ENCODE assay signal across 8 cellular contexts in the genomic region with DNA sequence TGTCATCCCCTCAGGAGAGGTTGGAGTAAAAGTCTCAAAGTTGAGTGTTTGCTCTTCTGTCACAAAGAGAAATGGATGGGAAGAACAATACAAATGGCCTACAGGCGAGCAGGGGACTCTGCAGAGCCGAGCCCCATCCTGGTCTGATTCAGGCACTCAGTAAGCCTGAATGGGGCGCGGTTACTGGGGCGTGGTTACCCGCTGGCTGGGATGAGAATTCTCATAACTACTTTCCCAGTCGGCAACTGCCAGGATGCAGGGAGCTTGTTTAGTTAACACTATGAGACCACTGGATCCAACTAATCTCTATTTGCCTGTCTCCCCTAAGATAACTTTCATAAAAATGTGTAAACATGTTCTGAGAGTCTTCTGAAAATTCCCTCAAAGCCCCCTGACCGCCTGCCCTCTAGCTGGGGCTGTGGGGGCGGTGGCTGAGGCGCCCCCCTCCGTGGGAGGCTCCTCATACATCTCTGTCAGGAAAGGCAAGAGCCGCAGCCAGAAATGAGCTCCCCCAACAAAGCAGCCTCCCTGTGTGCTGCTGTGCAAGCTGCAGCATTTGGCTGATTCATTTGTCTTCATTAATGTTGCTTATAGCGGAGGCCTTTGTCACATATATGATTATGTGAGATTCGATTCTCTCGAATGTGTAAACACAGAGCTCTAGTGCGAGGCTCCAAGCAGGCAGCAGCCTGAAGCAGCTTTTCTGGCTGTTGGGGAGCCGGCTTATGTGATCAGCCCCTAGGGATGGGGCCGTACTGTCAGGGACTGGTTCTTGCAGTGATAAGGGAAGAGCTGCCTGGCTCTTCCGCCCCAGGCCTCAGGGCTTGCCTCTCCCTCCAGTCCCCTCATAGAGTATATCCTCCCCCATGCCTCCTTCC.
A peak's percentile ranks its signal among the peaks of the same experiment; 100 is the strongest.
DNase-seq lines count a peak whose midpoint lies in the region; ATAC-seq, FAIRE-seq and TF ChIP-seq lines count a peak whose summit lies in the region.

No MANE protein-coding gene starts in this region.

- H3K4me1 ChIP-seq in colonic mucosa (no peaks in the 10 kb centered on the region), mucosa of descending colon (ENCODE audit: low read depth) (peaks cover 11% of the 10 kb centered on the region)

- H3K36me3 Mint-ChIP-seq in activated naive CD8-positive, alpha-beta T cell treated with anti-CD3 and anti-CD28 coated beads for 36 hours, result no peaks in the 10 kb centered on the region

- H3K4me3 Mint-ChIP-seq in activated naive CD8-positive, alpha-beta T cell treated with anti-CD3 and anti-CD28 coated beads for 36 hours, result no peak overlapping the region

- H3K4me3 ChIP-seq in colonic mucosa (no peak overlapping the region), mucosa of descending colon (no peak overlapping the region)

- peaks cover 5% of the 10 kb centered on the region for H3K4me1 Mint-ChIP-seq in activated naive CD8-positive, alpha-beta T cell treated with anti-CD3 and anti-CD28 coated beads for 36 hours

- no peaks in the 10 kb centered on the region for H3K9me3 Mint-ChIP-seq in activated naive CD8-positive, alpha-beta T cell treated with anti-CD3 and anti-CD28 coated beads for 36 hours

- H3K9me3 ChIP-seq in colonic mucosa (no peaks in the 10 kb centered on the region), mucosa of descending colon (no peaks in the 10 kb centered on the region)

- H3K36me3 ChIP-seq in colonic mucosa (no peaks in the 10 kb centered on the region), mucosa of descending colon (ENCODE audit: low read depth) (no peaks in the 10 kb centered on the region)

- H3K9ac ChIP-seq in colonic mucosa (ENCODE audit: low read depth in 2 of 2, low read length in 2 of 2), result peak overlapping the region in 1 of 2 donors; percentile 19

- FAIRE-seq in D721Med (lab: Jason Lieb, UNC), result no peak

- intact Hi-C loops in colonic mucosa (cut with DNase I) (no loop called here), mucosa of descending colon (cut with DNase I, micrococcal nuclease) (no loop called here)

- H3K27me3 Mint-ChIP-seq in activated naive CD8-positive, alpha-beta T cell treated with anti-CD3 and anti-CD28 coated beads for 36 hours, result peaks cover 19% of the 10 kb centered on the region

- peak overlapping the region; percentile 1 for H3K27ac ChIP-seq in colonic mucosa

- TF ChIP-seq CTCF in D721Med (IDR thresholded peaks at IDR 0.05; ENCODE audit: insufficient read depth, missing control alignments) (no peak), colonic mucosa (IDR thresholded peaks at IDR 0.05) (no peak), mucosa of descending colon (IDR thresholded peaks at IDR 0.05) (no peak)

- H3K27me3 ChIP-seq in colonic mucosa, result no peaks in the 10 kb centered on the region

- no peak overlapping the region for H3K27ac Mint-ChIP-seq in activated naive CD8-positive, alpha-beta T cell treated with anti-CD3 and anti-CD28 coated beads for 36 hours

- peak; percentile 90 for ATAC-seq in mucosa of descending colon
- no peak for ATAC-seq in HG03280 (IDR thresholded peaks at IDR 0.05; ENCODE audit: unreplicated experiment)

- DNase-seq in D721Med (ENCODE audit: insufficient read length, low spot score) (peak; percentile 45), NCI-H2227 (lab: John Stamatoyannopoulos, UW; ENCODE audit: unreplicated experiment) (peak; percentile 81), colonic mucosa (peak; percentile 84), mucosa of descending colon (peak; percentile 80 to 86 (median 85)), Kasumi-1 (lab: John Stamatoyannopoulos, UW) (no peak)
- DNase-seq in activated naive CD8-positive, alpha-beta T cell treated with anti-CD3 and anti-CD28 coated beads for 36 hours, result no peak
- DNase-seq in stimulated activated naive CD4-positive, alpha-beta T cell (lab: John Stamatoyannopoulos, UW), result no peak

Comparison
In these comparisons a context has a peak if more than half of its experiments do, and no peak if none do; other contexts are left out.
1. DNase-seq: peak in D721Med (single experiment), NCI-H2227 (single experiment), colonic mucosa (single experiment) and mucosa of descending colon (3 of 3); none in activated naive CD8-positive, alpha-beta T cell treated with anti-CD3 and anti-CD28 coated beads for 36 hours (single experiment), stimulated activated naive CD4-positive, alpha-beta T cell (0 of 6) and Kasumi-1 (0 of 2).